24 cellular contexts compared by ENCODE assay signal in genomic region chr18:46468431-46469180, GRCh38.
"Had no signal": no experiment of that assay in that cellular context is flagged by ENCODE, and none has a peak within 500 bp of the region (broad histone marks: within the 10 kb centered on the region; RNA-seq: fewer than 3 reads in every experiment).

No MANE protein-coding gene starts in this region.

- H3K9me3 ChIP-seq: adrenal gland, esophagus muscularis mucosa, left lung, mucosa of descending colon, tibial nerve, vagina had no signal

- H3K9me3 Mint-ChIP-seq: activated CD4-positive, alpha-beta memory T cell treated with anti-CD3 and anti-CD28 coated beads for 36 hours; activated T-helper 2 cell treated with anti-CD3 and anti-CD28 coated beads, Interferon-gamma antibody, Interleukin-2, Interleukin-4, amounts not matched to agents 10 μg/mL and 5 μg/mL and 100 μg/mL, durations not matched to agents 14 hours and 24 hours and 36 hours; naive thymus-derived CD4-positive, alpha-beta T cell had no signal

- H3K36me3 ChIP-seq: adrenal gland, esophagus muscularis mucosa, left lung, tibial nerve, vagina had no signal

- ATAC-seq: activated CD8-positive, alpha-beta memory T cell treated with anti-CD3 and anti-CD28 coated beads, Interleukin-2, amount 10 ng/mL, durations not matched to agents 7 days and 5 days; left lung; mucosa of descending colon; naive thymus-derived CD4-positive, alpha-beta T cell had no signal

- H3K36me3 Mint-ChIP-seq: activated CD4-positive, alpha-beta memory T cell treated with anti-CD3 and anti-CD28 coated beads for 36 hours; activated CD8-positive, alpha-beta memory T cell treated with anti-CD3 and anti-CD28 coated beads, Interleukin-2, amount 10 ng/mL, durations not matched to agents 7 days and 5 days; naive thymus-derived CD4-positive, alpha-beta T cell had no signal

- H3K27ac Mint-ChIP-seq: activated CD4-positive, alpha-beta memory T cell treated with anti-CD3 and anti-CD28 coated beads for 36 hours; activated CD8-positive, alpha-beta memory T cell treated with anti-CD3 and anti-CD28 coated beads, Interleukin-2, amount 10 ng/mL, durations not matched to agents 7 days and 5 days; activated T-helper 2 cell treated with anti-CD3 and anti-CD28 coated beads, Interferon-gamma antibody, Interleukin-2, Interleukin-4, amounts not matched to agents 10 μg/mL and 5 μg/mL and 100 μg/mL, durations not matched to agents 14 hours and 24 hours and 36 hours; naive thymus-derived CD4-positive, alpha-beta T cell had no signal

- H3K4me1 Mint-ChIP-seq: activated CD8-positive, alpha-beta memory T cell treated with anti-CD3 and anti-CD28 coated beads, Interleukin-2, amount 10 ng/mL, durations not matched to agents 7 days and 5 days had no signal

- FAIRE-seq: colon, endometrium, kidney had no signal

- DNase-seq: activated CD4-positive, alpha-beta memory T cell treated with anti-CD3 and anti-CD28 coated beads for 36 hours; activated CD8-positive, alpha-beta memory T cell treated with anti-CD3 and anti-CD28 coated beads, Interleukin-2, amount 10 ng/mL, durations not matched to agents 7 days and 5 days; activated naive CD4-positive, alpha-beta T cell treated with anti-CD3 and anti-CD28 coated beads, Interleukin-2, amount 50 U/mL, for 16 hours; activated T-cell treated with anti-CD3 and anti-CD28 coated beads, Interleukin-2, amount 50 U/mL, for 1 hour; adrenal gland; hippocampal formation; kidney; left lung; mammary epithelial cell; mucosa of descending colon; naive thymus-derived CD4-positive, alpha-beta T cell; posterior cingulate gyrus; right cardiac atrium; stimulated activated CD4-positive, alpha-beta T cell treated with anti-CD3 and anti-CD28 coated beads, Interleukin-4, amount 100 ng/mL, for 4 hours; stimulated activated CD8-positive, alpha-beta memory T cell treated with anti-CD3 and anti-CD28 coated beads, Interleukin-4, amount 100 ng/mL, for 48 hours; stimulated activated naive CD4-positive, alpha-beta T cell treated with Interleukin-2 at 50 U/mL for 16 hours; T-helper 9 cell had no signal

- H3K27me3 Mint-ChIP-seq: activated CD4-positive, alpha-beta memory T cell treated with anti-CD3 and anti-CD28 coated beads for 36 hours had no signal

- H3K27me3 ChIP-seq: adrenal gland, esophagus muscularis mucosa, left lung, tibial nerve, vagina had no signal

- H3K4me3 ChIP-seq: adrenal gland, esophagus muscularis mucosa, left lung, mucosa of descending colon, skin epidermis, tibial nerve, vagina had no signal

- H3K4me3 Mint-ChIP-seq: activated CD4-positive, alpha-beta memory T cell treated with anti-CD3 and anti-CD28 coated beads for 36 hours; activated CD8-positive, alpha-beta memory T cell treated with anti-CD3 and anti-CD28 coated beads, Interleukin-2, amount 10 ng/mL, durations not matched to agents 7 days and 5 days; naive thymus-derived CD4-positive, alpha-beta T cell had no signal

- H3K27ac ChIP-seq: adrenal gland, esophagus muscularis mucosa, left lung, skin epidermis, tibial nerve, vagina had no signal

- H3K4me1 ChIP-seq: adrenal gland, left lung had no signal
